Comparison of ENCODE assay signal across 22 cellular contexts in the genomic region with DNA sequence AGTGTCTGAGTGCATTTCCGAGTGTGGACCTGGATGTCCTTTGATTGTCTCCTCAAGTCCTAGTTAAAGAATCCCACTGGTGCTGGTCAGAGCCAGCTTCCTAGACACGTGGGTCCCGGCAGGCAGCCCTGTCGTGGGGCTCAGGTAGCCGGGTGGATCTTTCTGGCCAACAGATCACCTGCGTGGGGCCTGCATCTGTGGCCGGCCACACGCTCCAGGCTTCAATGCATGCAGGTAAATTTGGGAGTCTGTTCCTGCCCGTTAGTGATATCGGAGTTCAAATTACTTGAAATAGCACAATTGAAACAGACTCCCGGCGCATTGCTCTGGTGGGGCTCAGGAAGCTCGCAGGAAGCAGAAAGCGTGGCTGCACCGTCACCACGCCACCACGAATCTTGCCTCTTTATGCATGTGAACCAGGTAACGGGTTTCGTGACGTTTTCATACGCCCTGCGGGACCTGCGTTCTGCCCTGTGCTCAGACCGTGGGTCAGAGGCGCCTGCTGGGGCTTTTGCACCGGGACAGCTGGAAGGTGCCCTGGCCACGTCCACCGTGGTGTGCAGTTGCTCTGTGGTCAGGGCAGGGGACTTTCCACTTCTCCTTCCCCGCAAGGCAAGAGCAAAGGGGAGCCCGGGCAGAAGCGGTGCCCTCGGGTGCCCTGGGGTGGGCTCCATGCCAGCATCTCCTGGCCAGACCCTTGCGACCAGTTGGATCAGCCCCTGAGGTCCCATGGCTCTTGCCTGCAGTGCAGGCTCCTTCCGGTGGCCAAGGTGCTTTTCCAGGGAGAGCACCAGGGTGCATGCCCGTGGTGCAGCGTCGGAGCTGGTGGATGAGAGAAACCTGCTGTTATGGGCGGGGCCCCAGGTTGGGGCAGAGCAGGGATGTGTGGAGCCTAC.
"Had no signal": no experiment of that assay in that cellular context is flagged by ENCODE, and none has a peak within 500 bp of the region (broad histone marks: within the 10 kb centered on the region; RNA-seq: fewer than 3 reads in every experiment).

No MANE protein-coding gene starts in this region.

- DNase-seq: activated B cell treated with CpG ODN at 0.5 μM for 24 hours; activated CD4-positive, alpha-beta T cell treated with anti-CD3 and anti-CD28 coated beads for 36 hours; activated CD4-positive, alpha-beta T cell treated with anti-CD3 and anti-CD28 coated beads, Interleukin-2, amount 50 U/mL, for 4 hours; activated CD8-positive, alpha-beta memory T cell treated with anti-CD3 and anti-CD28 coated beads for 24 hours; activated CD8-positive, alpha-beta memory T cell treated with anti-CD3 and anti-CD28 coated beads, Interleukin-2, amount 50 U/mL, for 4 hours; activated naive CD4-positive, alpha-beta T cell treated with anti-CD3 and anti-CD28 coated beads for 36 hours; activated naive CD8-positive, alpha-beta T cell treated with anti-CD3 and anti-CD28 coated beads, Interleukin-2, amount 10 ng/mL, durations not matched to agents 7 days and 5 days; activated T-cell treated with anti-CD3 and anti-CD28 coated beads, Interleukin-2, amount 50 U/mL, for 24 hours; amniotic stem cell; cerebellar nuclear complex; naive thymus-derived CD4-positive, alpha-beta T cell; small intestine; stimulated activated CD4-positive, alpha-beta T cell treated with anti-CD3 and anti-CD28 coated beads, Interleukin-15, amount 100 ng/mL, for 24 hours; T-helper 9 cell; testis had no signal

- H3K4me1 ChIP-seq: gastroesophageal sphincter, pancreas, right lobe of liver had no signal

- H3K9me3 ChIP-seq: gastroesophageal sphincter, neutrophil, pancreas, right lobe of liver, testis had no signal

- H3K27ac ChIP-seq: epithelial cell of prostate, gastroesophageal sphincter, neutrophil, pancreas, right lobe of liver, testis had no signal

- H3K27me3 ChIP-seq: neutrophil, pancreas, right lobe of liver, testis had no signal

- H3K36me3 ChIP-seq: gastroesophageal sphincter, neutrophil, pancreas, right lobe of liver had no signal

- ATAC-seq: activated CD4-positive, alpha-beta T cell treated with anti-CD3 and anti-CD28 coated beads for 36 hours; gastroesophageal sphincter; left colon; naive thymus-derived CD4-positive, alpha-beta T cell; pancreas; right lobe of liver; stimulated activated memory B cell treated with anti-CD40 and anti-IgM and Interleukin-4, amounts not matched to agents 10 μg/mL and 1 μg/mL and 100 μg/mL, for 72 hours had no signal

- H3K4me3 ChIP-seq: gastroesophageal sphincter, pancreas, right lobe of liver, testis had no signal
